ENCODE assay signal across 1 cellular context in genomic region chr13:20369886-20370361, GRCh38.
TF ChIP-seq lines count a peak whose summit lies in the region.

No MANE protein-coding gene starts in this region.

TF ChIP-seq in GM12878, 131 proteins besides CTCF, POLR2A, EP300 and RAD21 (continued from another document and continues in another):
- no peak for TF ChIP-seq ZBTB40 (IDR thresholded peaks at IDR 0.05; ENCODE audit: borderline replicate concordance)
- peak; percentile 54; the same call in 1 of the 2 replicates for TF ChIP-seq PML (IDR thresholded peaks at IDR 0.05; ENCODE audit: low read length)
- TF ChIP-seq SUPT20H (IDR thresholded peaks at IDR 0.05; ENCODE audit: borderline replicate concordance, control insufficient read depth, low read depth, low read length) = no peak
- no peak for TF ChIP-seq STAT3 (IDR thresholded peaks at IDR 0.05; ENCODE audit: low read depth, low read length)
- TF ChIP-seq YY1 (IDR thresholded peaks at IDR 0.05; ENCODE audit: low read depth, low read length) = no peak
- TF ChIP-seq POLR2AphosphoS2 (IDR thresholded peaks at IDR 0.05; ENCODE audit: low read depth, low read length) = no peak
- no peak for TF ChIP-seq ASH2L (IDR thresholded peaks at IDR 0.05; ENCODE audit: borderline replicate concordance, low read depth)
- TF ChIP-seq SMC3 (IDR thresholded peaks at IDR 0.05; ENCODE audit: borderline replicate concordance, low read length) = no peak
- TF ChIP-seq ZNF207 (IDR thresholded peaks at IDR 0.05; ENCODE audit: borderline replicate concordance) = no peak
- TF ChIP-seq MYB (IDR thresholded peaks at IDR 0.05; ENCODE audit: borderline replicate concordance, low read depth, low read length) = no peak
- TF ChIP-seq SREBF2 (IDR thresholded peaks at IDR 0.05; ENCODE audit: low read length) = no peak
- TF ChIP-seq, protein P1, sequence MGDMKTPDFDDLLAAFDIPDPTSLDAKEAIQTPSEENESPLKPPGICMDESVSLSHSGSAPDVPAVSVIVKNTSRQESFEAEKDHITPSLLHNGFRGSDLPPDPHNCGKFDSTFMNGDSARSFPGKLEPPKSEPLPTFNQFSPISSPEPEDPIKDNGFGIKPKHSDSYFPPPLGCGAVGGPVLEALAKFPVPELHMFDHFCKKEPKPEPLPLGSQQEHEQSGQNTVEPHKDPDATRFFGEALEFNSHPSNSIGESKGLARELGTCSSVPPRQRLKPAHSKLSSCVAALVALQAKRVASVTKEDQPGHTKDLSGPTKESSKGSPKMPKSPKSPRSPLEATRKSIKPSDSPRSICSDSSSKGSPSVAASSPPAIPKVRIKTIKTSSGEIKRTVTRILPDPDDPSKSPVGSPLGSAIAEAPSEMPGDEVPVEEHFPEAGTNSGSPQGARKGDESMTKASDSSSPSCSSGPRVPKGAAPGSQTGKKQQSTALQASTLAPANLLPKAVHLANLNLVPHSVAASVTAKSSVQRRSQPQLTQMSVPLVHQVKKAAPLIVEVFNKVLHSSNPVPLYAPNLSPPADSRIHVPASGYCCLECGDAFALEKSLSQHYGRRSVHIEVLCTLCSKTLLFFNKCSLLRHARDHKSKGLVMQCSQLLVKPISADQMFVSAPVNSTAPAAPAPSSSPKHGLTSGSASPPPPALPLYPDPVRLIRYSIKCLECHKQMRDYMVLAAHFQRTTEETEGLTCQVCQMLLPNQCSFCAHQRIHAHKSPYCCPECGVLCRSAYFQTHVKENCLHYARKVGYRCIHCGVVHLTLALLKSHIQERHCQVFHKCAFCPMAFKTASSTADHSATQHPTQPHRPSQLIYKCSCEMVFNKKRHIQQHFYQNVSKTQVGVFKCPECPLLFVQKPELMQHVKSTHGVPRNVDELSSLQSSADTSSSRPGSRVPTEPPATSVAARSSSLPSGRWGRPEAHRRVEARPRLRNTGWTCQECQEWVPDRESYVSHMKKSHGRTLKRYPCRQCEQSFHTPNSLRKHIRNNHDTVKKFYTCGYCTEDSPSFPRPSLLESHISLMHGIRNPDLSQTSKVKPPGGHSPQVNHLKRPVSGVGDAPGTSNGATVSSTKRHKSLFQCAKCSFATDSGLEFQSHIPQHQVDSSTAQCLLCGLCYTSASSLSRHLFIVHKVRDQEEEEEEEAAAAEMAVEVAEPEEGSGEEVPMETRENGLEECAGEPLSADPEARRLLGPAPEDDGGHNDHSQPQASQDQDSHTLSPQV (IDR thresholded peaks at IDR 0.05) = no peak
- no peak; the same call in 1 of the 2 replicates for TF ChIP-seq TCF7 (IDR thresholded peaks at IDR 0.05; ENCODE audit: borderline replicate concordance)
- TF ChIP-seq, protein P2, sequence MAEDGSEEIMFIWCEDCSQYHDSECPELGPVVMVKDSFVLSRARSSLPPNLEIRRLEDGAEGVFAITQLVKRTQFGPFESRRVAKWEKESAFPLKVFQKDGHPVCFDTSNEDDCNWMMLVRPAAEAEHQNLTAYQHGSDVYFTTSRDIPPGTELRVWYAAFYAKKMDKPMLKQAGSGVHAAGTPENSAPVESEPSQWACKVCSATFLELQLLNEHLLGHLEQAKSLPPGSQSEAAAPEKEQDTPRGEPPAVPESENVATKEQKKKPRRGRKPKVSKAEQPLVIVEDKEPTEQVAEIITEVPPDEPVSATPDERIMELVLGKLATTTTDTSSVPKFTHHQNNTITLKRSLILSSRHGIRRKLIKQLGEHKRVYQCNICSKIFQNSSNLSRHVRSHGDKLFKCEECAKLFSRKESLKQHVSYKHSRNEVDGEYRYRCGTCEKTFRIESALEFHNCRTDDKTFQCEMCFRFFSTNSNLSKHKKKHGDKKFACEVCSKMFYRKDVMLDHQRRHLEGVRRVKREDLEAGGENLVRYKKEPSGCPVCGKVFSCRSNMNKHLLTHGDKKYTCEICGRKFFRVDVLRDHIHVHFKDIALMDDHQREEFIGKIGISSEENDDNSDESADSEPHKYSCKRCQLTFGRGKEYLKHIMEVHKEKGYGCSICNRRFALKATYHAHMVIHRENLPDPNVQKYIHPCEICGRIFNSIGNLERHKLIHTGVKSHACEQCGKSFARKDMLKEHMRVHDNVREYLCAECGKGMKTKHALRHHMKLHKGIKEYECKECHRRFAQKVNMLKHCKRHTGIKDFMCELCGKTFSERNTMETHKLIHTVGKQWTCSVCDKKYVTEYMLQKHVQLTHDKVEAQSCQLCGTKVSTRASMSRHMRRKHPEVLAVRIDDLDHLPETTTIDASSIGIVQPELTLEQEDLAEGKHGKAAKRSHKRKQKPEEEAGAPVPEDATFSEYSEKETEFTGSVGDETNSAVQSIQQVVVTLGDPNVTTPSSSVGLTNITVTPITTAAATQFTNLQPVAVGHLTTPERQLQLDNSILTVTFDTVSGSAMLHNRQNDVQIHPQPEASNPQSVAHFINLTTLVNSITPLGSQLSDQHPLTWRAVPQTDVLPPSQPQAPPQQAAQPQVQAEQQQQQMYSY (CRISPR knock-in tag; IDR thresholded peaks at IDR 0.05) = no peak
- no peak for TF ChIP-seq YBX1 (IDR thresholded peaks at IDR 0.05)
- TF ChIP-seq SUZ12 (IDR thresholded peaks at IDR 0.05; ENCODE audit: unreplicated experiment) = no peak
- TF ChIP-seq BRCA1 (IDR thresholded peaks at IDR 0.05; ENCODE audit: low read depth, low read length) = no peak
- TF ChIP-seq NFYA (IDR thresholded peaks at IDR 0.05; ENCODE audit: borderline replicate concordance, low read depth, low read length) = no peak
- TF ChIP-seq ZNF384 (IDR thresholded peaks at IDR 0.05; ENCODE audit: borderline replicate concordance, low read depth, low read length) = no peak
- 0 out of 2 replicates have a peak, but pooled peaks have one; percentile 39 for TF ChIP-seq NBN (IDR thresholded peaks at IDR 0.05)
- TF ChIP-seq, protein P3, sequence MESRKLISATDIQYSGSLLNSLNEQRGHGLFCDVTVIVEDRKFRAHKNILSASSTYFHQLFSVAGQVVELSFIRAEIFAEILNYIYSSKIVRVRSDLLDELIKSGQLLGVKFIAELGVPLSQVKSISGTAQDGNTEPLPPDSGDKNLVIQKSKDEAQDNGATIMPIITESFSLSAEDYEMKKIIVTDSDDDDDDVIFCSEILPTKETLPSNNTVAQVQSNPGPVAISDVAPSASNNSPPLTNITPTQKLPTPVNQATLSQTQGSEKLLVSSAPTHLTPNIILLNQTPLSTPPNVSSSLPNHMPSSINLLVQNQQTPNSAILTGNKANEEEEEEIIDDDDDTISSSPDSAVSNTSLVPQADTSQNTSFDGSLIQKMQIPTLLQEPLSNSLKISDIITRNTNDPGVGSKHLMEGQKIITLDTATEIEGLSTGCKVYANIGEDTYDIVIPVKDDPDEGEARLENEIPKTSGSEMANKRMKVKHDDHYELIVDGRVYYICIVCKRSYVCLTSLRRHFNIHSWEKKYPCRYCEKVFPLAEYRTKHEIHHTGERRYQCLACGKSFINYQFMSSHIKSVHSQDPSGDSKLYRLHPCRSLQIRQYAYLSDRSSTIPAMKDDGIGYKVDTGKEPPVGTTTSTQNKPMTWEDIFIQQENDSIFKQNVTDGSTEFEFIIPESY (IDR thresholded peaks at IDR 0.05) = no peak
- no peak for TF ChIP-seq MXI1 (IDR thresholded peaks at IDR 0.05; ENCODE audit: low read depth, low read length)
- TF ChIP-seq HDAC6 (IDR thresholded peaks at IDR 0.05; ENCODE audit: unreplicated experiment) = no peak
- no peak for TF ChIP-seq CHD4 (IDR thresholded peaks at IDR 0.05)
- no peak for TF ChIP-seq SMAD1 (IDR thresholded peaks at IDR 0.05; ENCODE audit: low read depth, partially characterized antibody)
- TF ChIP-seq CBX5 (IDR thresholded peaks at IDR 0.05; ENCODE audit: low read depth) = peak; percentile 82; the same call in 1 of the 2 replicates
- TF ChIP-seq GATAD2B (conservative IDR thresholded peaks at IDR 0.05; ENCODE audit: low read depth) = peak; percentile 44; the same call in 1 of the 2 replicates
- TF ChIP-seq POU2F2 (IDR thresholded peaks at IDR 0.05; ENCODE audit: borderline replicate concordance, low read depth, low read length) = 0 out of 3 replicates have a peak, but pooled peaks have one; percentile 23
- TF ChIP-seq BCL11A (IDR thresholded peaks at IDR 0.05; ENCODE audit: low read depth, low read length) = peak; percentile 90
- no peak for TF ChIP-seq HDAC2 (IDR thresholded peaks at IDR 0.05)
- TF ChIP-seq, protein P4, sequence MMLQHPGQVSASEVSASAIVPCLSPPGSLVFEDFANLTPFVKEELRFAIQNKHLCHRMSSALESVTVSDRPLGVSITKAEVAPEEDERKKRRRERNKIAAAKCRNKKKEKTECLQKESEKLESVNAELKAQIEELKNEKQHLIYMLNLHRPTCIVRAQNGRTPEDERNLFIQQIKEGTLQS (IDR thresholded peaks at IDR 0.05; ENCODE audit: borderline replicate concordance, extremely low read depth, low read depth, low read length) = no peak
- no peak for TF ChIP-seq NFXL1 (IDR thresholded peaks at IDR 0.05; ENCODE audit: borderline replicate concordance)
- no peak for TF ChIP-seq KDM1A (IDR thresholded peaks at IDR 0.05; ENCODE audit: borderline replicate concordance)
- peak; percentile 73 for TF ChIP-seq IKZF1 (conservative IDR thresholded peaks at IDR 0.05)
- TF ChIP-seq SPI1 (IDR thresholded peaks at IDR 0.05; ENCODE audit: borderline replicate concordance, insufficient read depth, low read depth, low read length) = peak; percentile 8; the same call in 1 of the 2 replicates
- TF ChIP-seq TARDBP (IDR thresholded peaks at IDR 0.05; ENCODE audit: borderline replicate concordance) = no peak
- TF ChIP-seq, protein P5, sequence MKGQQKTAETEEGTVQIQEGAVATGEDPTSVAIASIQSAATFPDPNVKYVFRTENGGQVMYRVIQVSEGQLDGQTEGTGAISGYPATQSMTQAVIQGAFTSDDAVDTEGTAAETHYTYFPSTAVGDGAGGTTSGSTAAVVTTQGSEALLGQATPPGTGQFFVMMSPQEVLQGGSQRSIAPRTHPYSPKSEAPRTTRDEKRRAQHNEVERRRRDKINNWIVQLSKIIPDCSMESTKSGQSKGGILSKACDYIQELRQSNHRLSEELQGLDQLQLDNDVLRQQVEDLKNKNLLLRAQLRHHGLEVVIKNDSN (IDR thresholded peaks at IDR 0.05; ENCODE audit: borderline replicate concordance, extremely low read length, insufficient read depth, low read depth, low read length) = no peak
- TF ChIP-seq KAT2A (conservative IDR thresholded peaks at IDR 0.05; ENCODE audit: control insufficient read depth, low read depth, low read length) = no peak
- TF ChIP-seq BCL3 (IDR thresholded peaks at IDR 0.05; ENCODE audit: borderline replicate concordance, insufficient read depth, low read depth, low read length, poor library complexity, severe bottlenecking) = peak; percentile 79
- TF ChIP-seq BCLAF1 (IDR thresholded peaks at IDR 0.05) = no peak
- no peak for TF ChIP-seq FOXK2 (IDR thresholded peaks at IDR 0.05)
- TF ChIP-seq CBX3 (IDR thresholded peaks at IDR 0.05; ENCODE audit: borderline replicate concordance, low read depth) = no peak
- peak; percentile 82 for TF ChIP-seq MTA2 (IDR thresholded peaks at IDR 0.05; ENCODE audit: low read depth)
- no peak for TF ChIP-seq RCOR1 (conservative IDR thresholded peaks at IDR 0.05; ENCODE audit: low read depth, low read length)
- TF ChIP-seq EGR1 (IDR thresholded peaks at IDR 0.05; ENCODE audit: borderline replicate concordance in 1 of 2, low read depth in 2 of 2, low read length in 2 of 2) = no peak
- TF ChIP-seq RB1 (IDR thresholded peaks at IDR 0.05; ENCODE audit: borderline replicate concordance) = no peak
- TF ChIP-seq EZH2 (IDR thresholded peaks at IDR 0.05; ENCODE audit: borderline replicate concordance, control insufficient read depth, low read depth, low read length) = no peak
